Comparison of ENCODE assay signal across 23 cellular contexts in genomic region chr5:93209476-93209875, GRCh38.
DNase-seq lines count a peak whose midpoint lies in the region; TF ChIP-seq lines count a peak whose summit lies in the region.
"Had no signal": no experiment of that assay in that cellular context is flagged by ENCODE, and none has a peak within 500 bp of the region (broad histone marks: within the 10 kb centered on the region; RNA-seq: fewer than 3 reads in every experiment).

No MANE protein-coding gene starts in this region.

- H3K36me3 Mint-ChIP-seq in nephron progenitor cell (ENCODE audit: low read depth) (peaks cover 14% of the 10 kb centered on the region), glutamatergic neuron (ENCODE audit: unreplicated experiment) (no peaks in the 10 kb centered on the region)
- H3K36me3 Mint-ChIP-seq: natural killer cell; stimulated activated effector memory CD8-positive, alpha-beta T cell treated with anti-CD3 and anti-CD28 coated beads, Interleukin-12 subunit alpha, Interleukin-12 subunit beta, amount 100 ng/mL, for 72 hours had no signal

- TF ChIP-seq CTCF in nephron progenitor cell (IDR thresholded peaks at IDR 0.05): no peak
- no peak for TF ChIP-seq CTCF in glutamatergic neuron (IDR thresholded peaks at IDR 0.05; ENCODE audit: partially characterized antibody, unreplicated experiment)

- peak; percentile 21 for DNase-seq in Ammon's horn (ENCODE audit: low spot score)
- DNase-seq in NCI-H446 (lab: John Stamatoyannopoulos, UW): peak; percentile 80 to 93
- DNase-seq in nephron progenitor cell: no peak
- no peak for DNase-seq in NCI-H2107 (lab: John Stamatoyannopoulos, UW)
- DNase-seq in glutamatergic neuron: no peak
- no peak for DNase-seq in SK-N-DZ (ENCODE audit: low spot score)
- DNase-seq in T-helper 2 cell: no peak
- DNase-seq: activated CD4-positive, alpha-beta T cell treated with anti-CD3 and anti-CD28 coated beads, Interleukin-2, amount 10 ng/mL, durations not matched to agents 7 days and 5 days; activated naive CD8-positive, alpha-beta T cell treated with anti-CD3 and anti-CD28 coated beads, Interleukin-2, amount 50 U/mL, for 24 hours; activated T-cell treated with anti-CD3 and anti-CD28 coated beads, Interleukin-2, amount 50 U/mL, for 4 hours; colonic mucosa; esophagus squamous epithelium; gastrocnemius medialis; left ventricle myocardium inferior; natural killer cell; NCI-H187 treated with DMSO at 0.1 percent for 48 hours; NCI-H226; stimulated activated CD4-positive, alpha-beta T cell treated with anti-CD3 and anti-CD28 coated beads, Interleukin-4, amount 100 ng/mL, for 24 hours; trophoblast cell; WERI-Rb-1 had no signal

- peaks cover 26% of the 10 kb centered on the region for H3K4me1 Mint-ChIP-seq in nephron progenitor cell
- H3K4me1 Mint-ChIP-seq in glutamatergic neuron (ENCODE audit: low read depth, unreplicated experiment): no peaks in the 10 kb centered on the region
- H3K4me1 Mint-ChIP-seq: activated CD4-positive, alpha-beta T cell treated with anti-CD3 and anti-CD28 coated beads, Interleukin-2, amount 10 ng/mL, durations not matched to agents 7 days and 5 days; activated naive CD8-positive, alpha-beta T cell treated with anti-CD3 and anti-CD28 coated beads, Interleukin-2, amount 50 U/mL, for 24 hours; natural killer cell; stimulated activated effector memory CD8-positive, alpha-beta T cell treated with anti-CD3 and anti-CD28 coated beads, Interleukin-12 subunit alpha, Interleukin-12 subunit beta, amount 100 ng/mL, for 72 hours had no signal

- H3K27ac Mint-ChIP-seq in nephron progenitor cell (peak overlapping the region; percentile 97), glutamatergic neuron (ENCODE audit: unreplicated experiment) (no peak overlapping the region)
- H3K27ac Mint-ChIP-seq: activated CD4-positive, alpha-beta T cell treated with anti-CD3 and anti-CD28 coated beads, Interleukin-2, amount 10 ng/mL, durations not matched to agents 7 days and 5 days; activated naive CD8-positive, alpha-beta T cell treated with anti-CD3 and anti-CD28 coated beads, Interleukin-2, amount 50 U/mL, for 24 hours; GM23338; natural killer cell; stimulated activated effector memory CD8-positive, alpha-beta T cell treated with anti-CD3 and anti-CD28 coated beads, Interleukin-12 subunit alpha, Interleukin-12 subunit beta, amount 100 ng/mL, for 72 hours had no signal

- H3K9me3 Mint-ChIP-seq in nephron progenitor cell (peaks cover 18% of the 10 kb centered on the region), glutamatergic neuron (ENCODE audit: unreplicated experiment) (no peaks in the 10 kb centered on the region)
- H3K9me3 Mint-ChIP-seq: activated T-cell treated with anti-CD3 and anti-CD28 coated beads, Interleukin-2, amount 50 U/mL, for 4 hours had no signal

- H3K27ac ChIP-seq in cingulate gyrus (ENCODE audit: low read depth, low read length): peak overlapping the region; percentile 10
- H3K27ac ChIP-seq: colonic mucosa, gastrocnemius medialis, left ventricle myocardium inferior, WERI-Rb-1 had no signal

- peaks cover 8% of the 10 kb centered on the region for H3K27me3 Mint-ChIP-seq in nephron progenitor cell (ENCODE audit: low read depth, poor library complexity)
- H3K27me3 Mint-ChIP-seq in glutamatergic neuron (ENCODE audit: unreplicated experiment): no peaks in the 10 kb centered on the region
- H3K27me3 Mint-ChIP-seq: activated CD4-positive, alpha-beta T cell treated with anti-CD3 and anti-CD28 coated beads, Interleukin-2, amount 10 ng/mL, durations not matched to agents 7 days and 5 days; activated naive CD8-positive, alpha-beta T cell treated with anti-CD3 and anti-CD28 coated beads, Interleukin-2, amount 50 U/mL, for 24 hours had no signal

- H3K4me3 Mint-ChIP-seq in nephron progenitor cell: no peak overlapping the region
- H3K4me3 Mint-ChIP-seq in glutamatergic neuron (ENCODE audit: unreplicated experiment): no peak overlapping the region
- H3K4me3 Mint-ChIP-seq: activated CD4-positive, alpha-beta T cell treated with anti-CD3 and anti-CD28 coated beads, Interleukin-2, amount 10 ng/mL, durations not matched to agents 7 days and 5 days; activated naive CD8-positive, alpha-beta T cell treated with anti-CD3 and anti-CD28 coated beads, Interleukin-2, amount 50 U/mL, for 24 hours; activated T-cell treated with anti-CD3 and anti-CD28 coated beads, Interleukin-2, amount 50 U/mL, for 4 hours; GM23338; natural killer cell; stimulated activated effector memory CD8-positive, alpha-beta T cell treated with anti-CD3 and anti-CD28 coated beads, Interleukin-12 subunit alpha, Interleukin-12 subunit beta, amount 100 ng/mL, for 72 hours had no signal

Comparison
In these comparisons a context has a peak if more than half of its experiments do, and no peak if none do; other contexts are left out.
1. DNase-seq: peak in Ammon's horn (single experiment) and NCI-H446 (2 of 2); none in nephron progenitor cell (single experiment), NCI-H2107 (single experiment), glutamatergic neuron (single experiment), SK-N-DZ (single experiment) and T-helper 2 cell (0 of 5).